ENCODE assay signal across 15 cellular contexts in genomic region chr3:4245671-4246070, GRCh38.
"Had no signal": no experiment of that assay in that cellular context is flagged by ENCODE, and none has a peak within 500 bp of the region (broad histone marks: within the 10 kb centered on the region; RNA-seq: fewer than 3 reads in every experiment).

No MANE protein-coding gene starts in this region.

- DNase-seq: activated CD4-positive, alpha-beta T cell treated with anti-CD3 and anti-CD28 coated beads for 1 hour; activated CD4-positive, alpha-beta T cell treated with anti-CD3 and anti-CD28 coated beads, Interleukin-2, amount 50 U/mL, for 48 hours; activated CD8-positive, alpha-beta memory T cell treated with anti-CD3 and anti-CD28 coated beads, Interleukin-2, amount 10 ng/mL, durations not matched to agents 7 days and 5 days; activated effector memory CD4-positive, alpha-beta T cell treated with Interleukin-2 at 50 U/mL for 16 hours; activated T-cell treated with anti-CD3 and anti-CD28 coated beads, Interleukin-2, amount 50 U/mL, for 24 hours; anterior cingulate cortex; glutamatergic neuron; mammary epithelial cell; sigmoid colon; stimulated activated naive CD4-positive, alpha-beta T cell had no signal

- ATAC-seq: activated CD8-positive, alpha-beta memory T cell treated with anti-CD3 and anti-CD28 coated beads, Interleukin-2, amount 10 ng/mL, durations not matched to agents 7 days and 5 days; left lobe of liver; natural killer cell treated with Interleukin-12 subunit alpha and Interleukin-12 subunit beta and Interleukin-15 and Interleukin-18, amount 100 ng/mL, for 72 hours had no signal

- H3K27ac Mint-ChIP-seq: activated CD8-positive, alpha-beta memory T cell treated with anti-CD3 and anti-CD28 coated beads, Interleukin-2, amount 10 ng/mL, durations not matched to agents 7 days and 5 days; activated naive CD8-positive, alpha-beta T cell; activated T-cell treated with anti-CD3 and anti-CD28 coated beads, Interleukin-2, amount 50 U/mL, for 24 hours had no signal

- H3K4me3 Mint-ChIP-seq: activated CD8-positive, alpha-beta memory T cell treated with anti-CD3 and anti-CD28 coated beads, Interleukin-2, amount 10 ng/mL, durations not matched to agents 7 days and 5 days; activated naive CD8-positive, alpha-beta T cell; activated T-cell treated with anti-CD3 and anti-CD28 coated beads, Interleukin-2, amount 50 U/mL, for 24 hours; natural killer cell treated with Interleukin-12 subunit alpha and Interleukin-12 subunit beta and Interleukin-15 and Interleukin-18, amount 100 ng/mL, for 72 hours had no signal

- H3K27me3 ChIP-seq: esophagus muscularis mucosa, sigmoid colon, suprapubic skin had no signal

- H3K4me1 Mint-ChIP-seq: activated CD8-positive, alpha-beta memory T cell treated with anti-CD3 and anti-CD28 coated beads, Interleukin-2, amount 10 ng/mL, durations not matched to agents 7 days and 5 days had no signal

- H3K36me3 ChIP-seq: esophagus muscularis mucosa, sigmoid colon, suprapubic skin had no signal

- H3K4me3 ChIP-seq: esophagus muscularis mucosa, sigmoid colon, suprapubic skin had no signal

- H3K9me3 ChIP-seq: esophagus muscularis mucosa, sigmoid colon, suprapubic skin had no signal

- H3K4me1 ChIP-seq: esophagus muscularis mucosa, sigmoid colon, suprapubic skin had no signal

- H3K27ac ChIP-seq: esophagus muscularis mucosa, sigmoid colon, suprapubic skin had no signal

- H3K27me3 Mint-ChIP-seq: activated CD8-positive, alpha-beta memory T cell treated with anti-CD3 and anti-CD28 coated beads, Interleukin-2, amount 10 ng/mL, durations not matched to agents 7 days and 5 days; activated naive CD8-positive, alpha-beta T cell; activated T-cell treated with anti-CD3 and anti-CD28 coated beads, Interleukin-2, amount 50 U/mL, for 24 hours had no signal
